In the genomic region with DNA sequence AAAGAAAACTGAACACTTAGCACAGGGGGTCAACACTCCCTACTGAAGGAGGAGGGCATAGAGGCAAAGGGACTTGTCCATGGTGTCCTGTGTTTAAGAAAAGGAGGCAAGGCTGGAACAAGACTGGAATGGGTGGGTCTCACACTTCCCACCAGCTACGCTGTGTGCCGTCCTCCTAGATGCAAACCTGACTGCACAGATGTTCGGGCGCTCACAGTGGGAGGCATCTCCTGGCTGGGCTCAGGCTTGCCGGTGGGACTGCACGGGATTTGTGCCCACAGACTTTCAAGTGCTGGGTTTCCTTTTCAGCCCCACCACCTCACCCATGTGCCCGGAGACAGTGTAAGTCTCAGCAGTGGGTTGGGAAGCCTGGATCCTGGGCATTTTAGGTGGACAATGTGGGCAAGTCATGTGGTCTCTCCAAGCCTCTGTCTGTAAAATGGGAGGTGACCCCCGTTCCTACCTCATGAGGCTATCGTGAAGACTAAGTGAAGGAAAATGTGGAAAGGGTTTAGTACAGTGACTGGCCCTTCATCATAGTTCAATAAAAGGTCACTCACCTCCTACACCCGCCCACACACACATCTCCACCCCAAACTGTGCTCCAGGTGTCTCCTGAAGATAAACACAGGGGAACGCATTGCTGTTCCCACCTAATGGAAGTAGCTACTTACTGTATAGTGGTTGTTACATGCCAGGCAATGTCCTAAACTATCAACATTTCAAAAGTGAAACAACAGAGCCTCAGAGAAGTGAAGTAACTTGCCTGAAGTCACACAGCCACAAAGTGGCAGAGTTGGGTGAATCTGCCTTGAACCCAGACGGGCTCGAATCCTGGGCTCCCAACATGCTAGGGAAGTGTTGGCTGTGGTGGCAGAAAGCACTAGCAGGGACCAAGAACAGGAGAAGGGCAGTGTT, we compare ENCODE assay signal across 1 cellular context.
TF ChIP-seq lines count a peak whose summit lies in the region.

No MANE protein-coding gene starts in this region.

TF ChIP-seq in K562, 482 proteins besides CTCF, POLR2A, EP300 and RAD21 (continues in another document):
- TF ChIP-seq HNRNPUL1 (IDR thresholded peaks at IDR 0.05; ENCODE audit: low read length) (0 out of 2 replicates have a peak, but pooled peaks have one; percentile 9), KLF16 (IDR thresholded peaks at IDR 0.05) (peak; percentile 70; the same call in 1 of the 2 replicates), PML (IDR thresholded peaks at IDR 0.05; ENCODE audit: low read length) (peak; percentile 70), CC2D1A (IDR thresholded peaks at IDR 0.05) (peak; percentile 31; the same call in 1 of the 2 replicates), BRD9 (IDR thresholded peaks at IDR 0.05; ENCODE audit: low read depth, partially characterized antibody) (peak; percentile 93), CTBP1 (IDR thresholded peaks at IDR 0.05; ENCODE audit: borderline replicate concordance) (peak; percentile 47; the same call in 1 of the 2 replicates), NEUROD1 (IDR thresholded peaks at IDR 0.05; ENCODE audit: borderline replicate concordance, low read depth, low read length, partially characterized antibody) (peak; percentile 48), TRIM24 (IDR thresholded peaks at IDR 0.05) (peak; percentile 66 to 78; a peak in 3 of 4 replicates), DPF2 (IDR thresholded peaks at IDR 0.05) (peak; percentile 93), MTA2 (IDR thresholded peaks at IDR 0.05; ENCODE audit: low read depth) (peak; percentile 70), NCOA2 (IDR thresholded peaks at IDR 0.05; ENCODE audit: partially characterized antibody in 2 of 2) (peak in 1 of 2 experiments; percentile 52), ARID1B (IDR thresholded peaks at IDR 0.05) (peak; percentile 93), NFE2L1 (tag; IDR thresholded peaks at IDR 0.05; ENCODE audit: borderline replicate concordance, low read depth) (no peak), PTBP1 (IDR thresholded peaks at IDR 0.05; ENCODE audit: low read depth, low read length) (peak; percentile 91; the same call in 1 of the 2 replicates), SMARCC2 (IDR thresholded peaks at IDR 0.05; ENCODE audit: low read depth) (peak; percentile 78; the same call in 1 of the 2 replicates), ZNF785 (CRISPR knock-in tag; IDR thresholded peaks at IDR 0.05) (no peak), FOXM1 (IDR thresholded peaks at IDR 0.05; ENCODE audit: low read depth) (peak; percentile 53; the same call in 1 of the 2 replicates), FOXM1 (CRISPR knock-in tag; IDR thresholded peaks at IDR 0.05; ENCODE audit: low read depth) (no peak), ZNF232 (CRISPR knock-in tag; IDR thresholded peaks at IDR 0.05) (no peak), LEF1 (IDR thresholded peaks at IDR 0.05) (peak; percentile 91; the same call in 1 of the 2 replicates), FOS (IDR thresholded peaks at IDR 0.05; ENCODE audit: extremely low read depth, insufficient read length) (no peak), LCOR (CRISPR knock-in tag; IDR thresholded peaks at IDR 0.05) (0 out of 2 replicates have a peak, but pooled peaks have one; percentile 32), RBM25 (IDR thresholded peaks at IDR 0.05; ENCODE audit: low read depth, low read length, severe bottlenecking) (peak; percentile 84), NFE2 (IDR thresholded peaks at IDR 0.05; ENCODE audit: low read depth) (peak; percentile 66), POLR2H (tag; IDR thresholded peaks at IDR 0.05; ENCODE audit: low read depth) (no peak), RBFOX2 (IDR thresholded peaks at IDR 0.05; ENCODE audit: low read depth, low read length) (no peak), CREB1 (IDR thresholded peaks at IDR 0.05) (peak; percentile 66), CREB1 (CRISPR knock-in tag; IDR thresholded peaks at IDR 0.05) (no peak; the same call in 1 of the 2 replicates), POLR2AphosphoS5 (IDR thresholded peaks at IDR 0.05; ENCODE audit: control insufficient read depth, insufficient read depth, low read depth, low read length) (peak; percentile 93), HLTF (IDR thresholded peaks at IDR 0.05) (0 out of 2 replicates have a peak, but pooled peaks have one; percentile 12), CBFB (CRISPR knock-in tag; IDR thresholded peaks at IDR 0.05) (0 out of 2 replicates have a peak, but pooled peaks have one; percentile 40), SRSF3 (IDR thresholded peaks at IDR 0.05; ENCODE audit: insufficient read depth, low read length) (no peak), DIDO1 (tag; IDR thresholded peaks at IDR 0.05; ENCODE audit: low read depth) (no peak), POU5F1 (IDR thresholded peaks at IDR 0.05; ENCODE audit: borderline replicate concordance, low read depth, low read length, partially characterized antibody) (no peak), ZNF436 (CRISPR knock-in tag; IDR thresholded peaks at IDR 0.05) (no peak), GATAD2A (IDR thresholded peaks at IDR 0.05) (peak; percentile 8; the same call in 1 of the 2 replicates), TCF7 (IDR thresholded peaks at IDR 0.05; ENCODE audit: borderline replicate concordance) (0 out of 2 replicates have a peak, but pooled peaks have one; percentile 15)
- TF ChIP-seq, protein P1, sequence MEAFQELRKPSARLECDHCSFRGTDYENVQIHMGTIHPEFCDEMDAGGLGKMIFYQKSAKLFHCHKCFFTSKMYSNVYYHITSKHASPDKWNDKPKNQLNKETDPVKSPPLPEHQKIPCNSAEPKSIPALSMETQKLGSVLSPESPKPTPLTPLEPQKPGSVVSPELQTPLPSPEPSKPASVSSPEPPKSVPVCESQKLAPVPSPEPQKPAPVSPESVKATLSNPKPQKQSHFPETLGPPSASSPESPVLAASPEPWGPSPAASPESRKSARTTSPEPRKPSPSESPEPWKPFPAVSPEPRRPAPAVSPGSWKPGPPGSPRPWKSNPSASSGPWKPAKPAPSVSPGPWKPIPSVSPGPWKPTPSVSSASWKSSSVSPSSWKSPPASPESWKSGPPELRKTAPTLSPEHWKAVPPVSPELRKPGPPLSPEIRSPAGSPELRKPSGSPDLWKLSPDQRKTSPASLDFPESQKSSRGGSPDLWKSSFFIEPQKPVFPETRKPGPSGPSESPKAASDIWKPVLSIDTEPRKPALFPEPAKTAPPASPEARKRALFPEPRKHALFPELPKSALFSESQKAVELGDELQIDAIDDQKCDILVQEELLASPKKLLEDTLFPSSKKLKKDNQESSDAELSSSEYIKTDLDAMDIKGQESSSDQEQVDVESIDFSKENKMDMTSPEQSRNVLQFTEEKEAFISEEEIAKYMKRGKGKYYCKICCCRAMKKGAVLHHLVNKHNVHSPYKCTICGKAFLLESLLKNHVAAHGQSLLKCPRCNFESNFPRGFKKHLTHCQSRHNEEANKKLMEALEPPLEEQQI (IDR thresholded peaks at IDR 0.05) = 0 out of 2 replicates have a peak, but pooled peaks have one; percentile 72
- TF ChIP-seq, protein P2, sequence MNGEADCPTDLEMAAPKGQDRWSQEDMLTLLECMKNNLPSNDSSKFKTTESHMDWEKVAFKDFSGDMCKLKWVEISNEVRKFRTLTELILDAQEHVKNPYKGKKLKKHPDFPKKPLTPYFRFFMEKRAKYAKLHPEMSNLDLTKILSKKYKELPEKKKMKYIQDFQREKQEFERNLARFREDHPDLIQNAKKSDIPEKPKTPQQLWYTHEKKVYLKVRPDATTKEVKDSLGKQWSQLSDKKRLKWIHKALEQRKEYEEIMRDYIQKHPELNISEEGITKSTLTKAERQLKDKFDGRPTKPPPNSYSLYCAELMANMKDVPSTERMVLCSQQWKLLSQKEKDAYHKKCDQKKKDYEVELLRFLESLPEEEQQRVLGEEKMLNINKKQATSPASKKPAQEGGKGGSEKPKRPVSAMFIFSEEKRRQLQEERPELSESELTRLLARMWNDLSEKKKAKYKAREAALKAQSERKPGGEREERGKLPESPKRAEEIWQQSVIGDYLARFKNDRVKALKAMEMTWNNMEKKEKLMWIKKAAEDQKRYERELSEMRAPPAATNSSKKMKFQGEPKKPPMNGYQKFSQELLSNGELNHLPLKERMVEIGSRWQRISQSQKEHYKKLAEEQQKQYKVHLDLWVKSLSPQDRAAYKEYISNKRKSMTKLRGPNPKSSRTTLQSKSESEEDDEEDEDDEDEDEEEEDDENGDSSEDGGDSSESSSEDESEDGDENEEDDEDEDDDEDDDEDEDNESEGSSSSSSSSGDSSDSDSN (IDR thresholded peaks at IDR 0.05; ENCODE audit: borderline replicate concordance in 1 of 2, low read depth in 2 of 2, low read length in 2 of 2) = 0 out of 4 replicates have a peak, but pooled peaks of 1 of the 2 experiments have one; percentile 17
- TF ChIP-seq, protein P3, sequence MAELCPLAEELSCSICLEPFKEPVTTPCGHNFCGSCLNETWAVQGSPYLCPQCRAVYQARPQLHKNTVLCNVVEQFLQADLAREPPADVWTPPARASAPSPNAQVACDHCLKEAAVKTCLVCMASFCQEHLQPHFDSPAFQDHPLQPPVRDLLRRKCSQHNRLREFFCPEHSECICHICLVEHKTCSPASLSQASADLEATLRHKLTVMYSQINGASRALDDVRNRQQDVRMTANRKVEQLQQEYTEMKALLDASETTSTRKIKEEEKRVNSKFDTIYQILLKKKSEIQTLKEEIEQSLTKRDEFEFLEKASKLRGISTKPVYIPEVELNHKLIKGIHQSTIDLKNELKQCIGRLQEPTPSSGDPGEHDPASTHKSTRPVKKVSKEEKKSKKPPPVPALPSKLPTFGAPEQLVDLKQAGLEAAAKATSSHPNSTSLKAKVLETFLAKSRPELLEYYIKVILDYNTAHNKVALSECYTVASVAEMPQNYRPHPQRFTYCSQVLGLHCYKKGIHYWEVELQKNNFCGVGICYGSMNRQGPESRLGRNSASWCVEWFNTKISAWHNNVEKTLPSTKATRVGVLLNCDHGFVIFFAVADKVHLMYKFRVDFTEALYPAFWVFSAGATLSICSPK (IDR thresholded peaks at IDR 0.05; ENCODE audit: borderline replicate concordance) = no peak
- TF ChIP-seq, protein P4, sequence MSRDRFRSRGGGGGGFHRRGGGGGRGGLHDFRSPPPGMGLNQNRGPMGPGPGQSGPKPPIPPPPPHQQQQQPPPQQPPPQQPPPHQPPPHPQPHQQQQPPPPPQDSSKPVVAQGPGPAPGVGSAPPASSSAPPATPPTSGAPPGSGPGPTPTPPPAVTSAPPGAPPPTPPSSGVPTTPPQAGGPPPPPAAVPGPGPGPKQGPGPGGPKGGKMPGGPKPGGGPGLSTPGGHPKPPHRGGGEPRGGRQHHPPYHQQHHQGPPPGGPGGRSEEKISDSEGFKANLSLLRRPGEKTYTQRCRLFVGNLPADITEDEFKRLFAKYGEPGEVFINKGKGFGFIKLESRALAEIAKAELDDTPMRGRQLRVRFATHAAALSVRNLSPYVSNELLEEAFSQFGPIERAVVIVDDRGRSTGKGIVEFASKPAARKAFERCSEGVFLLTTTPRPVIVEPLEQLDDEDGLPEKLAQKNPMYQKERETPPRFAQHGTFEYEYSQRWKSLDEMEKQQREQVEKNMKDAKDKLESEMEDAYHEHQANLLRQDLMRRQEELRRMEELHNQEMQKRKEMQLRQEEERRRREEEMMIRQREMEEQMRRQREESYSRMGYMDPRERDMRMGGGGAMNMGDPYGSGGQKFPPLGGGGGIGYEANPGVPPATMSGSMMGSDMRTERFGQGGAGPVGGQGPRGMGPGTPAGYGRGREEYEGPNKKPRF (IDR thresholded peaks at IDR 0.05; ENCODE audit: low read depth, low read length) = no peak
- TF ChIP-seq, protein P5, sequence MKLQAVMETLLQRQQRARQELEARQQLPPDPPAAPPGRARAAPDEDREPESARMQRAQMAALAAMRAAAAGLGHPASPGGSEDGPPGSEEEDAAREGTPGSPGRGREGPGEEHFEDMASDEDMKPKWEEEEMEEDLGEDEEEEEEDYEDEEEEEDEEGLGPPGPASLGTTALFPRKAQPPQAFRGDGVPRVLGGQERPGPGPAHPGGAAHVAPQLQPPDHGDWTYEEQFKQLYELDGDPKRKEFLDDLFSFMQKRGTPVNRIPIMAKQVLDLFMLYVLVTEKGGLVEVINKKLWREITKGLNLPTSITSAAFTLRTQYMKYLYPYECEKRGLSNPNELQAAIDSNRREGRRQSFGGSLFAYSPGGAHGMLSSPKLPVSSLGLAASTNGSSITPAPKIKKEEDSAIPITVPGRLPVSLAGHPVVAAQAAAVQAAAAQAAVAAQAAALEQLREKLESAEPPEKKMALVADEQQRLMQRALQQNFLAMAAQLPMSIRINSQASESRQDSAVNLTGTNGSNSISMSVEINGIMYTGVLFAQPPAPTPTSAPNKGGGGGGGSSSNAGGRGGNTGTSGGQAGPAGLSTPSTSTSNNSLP (IDR thresholded peaks at IDR 0.05; ENCODE audit: borderline replicate concordance, low read depth, low read length) = peak; percentile 80
- TF ChIP-seq, protein P6, sequence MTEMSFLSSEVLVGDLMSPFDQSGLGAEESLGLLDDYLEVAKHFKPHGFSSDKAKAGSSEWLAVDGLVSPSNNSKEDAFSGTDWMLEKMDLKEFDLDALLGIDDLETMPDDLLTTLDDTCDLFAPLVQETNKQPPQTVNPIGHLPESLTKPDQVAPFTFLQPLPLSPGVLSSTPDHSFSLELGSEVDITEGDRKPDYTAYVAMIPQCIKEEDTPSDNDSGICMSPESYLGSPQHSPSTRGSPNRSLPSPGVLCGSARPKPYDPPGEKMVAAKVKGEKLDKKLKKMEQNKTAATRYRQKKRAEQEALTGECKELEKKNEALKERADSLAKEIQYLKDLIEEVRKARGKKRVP (CRISPR knock-in tag; IDR thresholded peaks at IDR 0.05) = no peak
- TF ChIP-seq, protein P7, sequence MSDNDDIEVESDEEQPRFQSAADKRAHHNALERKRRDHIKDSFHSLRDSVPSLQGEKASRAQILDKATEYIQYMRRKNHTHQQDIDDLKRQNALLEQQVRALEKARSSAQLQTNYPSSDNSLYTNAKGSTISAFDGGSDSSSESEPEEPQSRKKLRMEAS (CRISPR knock-in tag; IDR thresholded peaks at IDR 0.05) = peak; percentile 49; the same call in 1 of the 2 replicates
- TF ChIP-seq, protein P8, sequence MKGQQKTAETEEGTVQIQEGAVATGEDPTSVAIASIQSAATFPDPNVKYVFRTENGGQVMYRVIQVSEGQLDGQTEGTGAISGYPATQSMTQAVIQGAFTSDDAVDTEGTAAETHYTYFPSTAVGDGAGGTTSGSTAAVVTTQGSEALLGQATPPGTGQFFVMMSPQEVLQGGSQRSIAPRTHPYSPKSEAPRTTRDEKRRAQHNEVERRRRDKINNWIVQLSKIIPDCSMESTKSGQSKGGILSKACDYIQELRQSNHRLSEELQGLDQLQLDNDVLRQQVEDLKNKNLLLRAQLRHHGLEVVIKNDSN (CRISPR knock-in tag; IDR thresholded peaks at IDR 0.05) = 0 out of 2 replicates have a peak, but pooled peaks have one; percentile 16
- TF ChIP-seq, protein P9, sequence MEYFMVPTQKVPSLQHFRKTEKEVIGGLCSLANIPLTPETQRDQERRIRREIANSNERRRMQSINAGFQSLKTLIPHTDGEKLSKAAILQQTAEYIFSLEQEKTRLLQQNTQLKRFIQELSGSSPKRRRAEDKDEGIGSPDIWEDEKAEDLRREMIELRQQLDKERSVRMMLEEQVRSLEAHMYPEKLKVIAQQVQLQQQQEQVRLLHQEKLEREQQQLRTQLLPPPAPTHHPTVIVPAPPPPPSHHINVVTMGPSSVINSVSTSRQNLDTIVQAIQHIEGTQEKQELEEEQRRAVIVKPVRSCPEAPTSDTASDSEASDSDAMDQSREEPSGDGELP (CRISPR knock-in tag; IDR thresholded peaks at IDR 0.05; ENCODE audit: borderline replicate concordance) = peak; percentile 0; the same call in 1 of the 2 replicates
